25 cellular contexts compared by ENCODE assay signal in the genomic region with DNA sequence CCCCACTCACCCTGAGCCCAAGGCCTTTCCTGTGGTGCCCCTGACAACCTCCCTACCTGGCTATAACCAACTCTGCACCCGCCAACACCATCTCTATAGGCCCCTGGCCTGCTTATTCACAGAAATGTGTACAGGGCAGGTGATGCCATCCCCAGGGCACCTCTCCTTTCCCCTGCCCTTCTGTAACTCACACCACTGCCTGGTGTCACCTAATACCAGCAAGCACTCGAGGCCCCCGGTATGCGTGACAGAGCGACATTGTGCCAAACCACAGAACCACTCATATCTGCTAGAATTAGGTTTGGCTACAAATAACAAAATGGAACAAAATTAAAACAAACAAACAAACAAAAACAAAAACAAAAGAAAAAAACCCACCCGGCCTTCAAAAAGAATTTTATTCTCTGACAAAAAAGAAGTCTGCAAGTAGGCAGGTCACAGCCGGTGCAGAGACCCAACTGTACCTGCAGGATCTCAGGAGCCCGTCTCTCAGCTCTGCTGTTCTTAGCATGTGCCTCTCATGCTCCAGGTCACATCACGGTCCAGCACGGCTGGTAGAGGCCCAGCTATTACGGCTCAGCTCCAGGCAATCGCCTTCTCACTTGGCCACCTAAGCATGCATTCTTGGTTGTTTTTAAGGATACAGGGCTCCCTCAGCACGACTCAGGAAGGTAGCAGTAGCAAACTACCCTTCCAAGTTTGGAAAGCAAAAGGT.
DNase-seq lines count a peak whose midpoint lies in the region; ATAC-seq and TF ChIP-seq lines count a peak whose summit lies in the region.
"Had no signal": no experiment of that assay in that cellular context is flagged by ENCODE, and none has a peak within 500 bp of the region (broad histone marks: within the 10 kb centered on the region; RNA-seq: fewer than 3 reads in every experiment).

No MANE protein-coding gene starts in this region.

- H3K4me3 ChIP-seq in RWPE2 (ENCODE audit: severe bottlenecking): no peak overlapping the region
- H3K4me3 ChIP-seq: cardiac muscle cell, lung, prostate gland, upper lobe of left lung had no signal

- H3K4me1 Mint-ChIP-seq in nephron progenitor cell: peaks cover 42% of the 10 kb centered on the region

- peak overlapping the region; percentile 27 for H3K27ac Mint-ChIP-seq in nephron progenitor cell
- H3K27ac Mint-ChIP-seq: activated naive CD4-positive, alpha-beta T cell treated with anti-CD3 and anti-CD28 coated beads, Interleukin-2, amount 10 ng/mL, durations not matched to agents 7 days and 5 days; activated T-cell treated with anti-CD3 and anti-CD28 coated beads, Interleukin-2, amount 50 U/mL, for 72 hours; CD4-positive, alpha-beta T cell; T-helper 2 cell treated with Interferon-gamma antibody and Interleukin-4, amounts not matched to agents 5 μg/mL and 100 μg/mL, for 36 hours had no signal

- DNase-seq in DMS53 (lab: John Stamatoyannopoulos, UW) (peak; percentile 46), DMS53 treated with DMSO at 0.1 percent for 48 hours (lab: John Stamatoyannopoulos, UW; ENCODE audit: unreplicated experiment) (no peak), NCI-H187 treated with DMSO at 0.1 percent for 48 hours (lab: John Stamatoyannopoulos, UW) (peak; percentile 34), RWPE2 (ENCODE audit: low spot score) (peak; percentile 11), nephron progenitor cell (no peak), activated gamma-delta T cell treated with Interleukin-2 at 50 U/mL for 16 hours (no peak)
- no peak for DNase-seq in stimulated activated CD4-positive, alpha-beta T cell treated with anti-CD3 and anti-CD28 coated beads, Interleukin-15, amount 100 ng/mL, for 24 hours
- DNase-seq: activated CD4-positive, alpha-beta T cell treated with anti-CD3 and anti-CD28 coated beads for 48 hours; activated naive CD4-positive, alpha-beta T cell treated with anti-CD3 and anti-CD28 coated beads, Interleukin-2, amount 10 ng/mL, durations not matched to agents 7 days and 5 days; activated T-cell treated with anti-CD3 and anti-CD28 coated beads, Interleukin-2, amount 50 U/mL, for 72 hours; anterior cingulate cortex; CD4-positive, alpha-beta T cell; dermis blood vessel endothelial cell; GF-D8; GOT3; KG1; NCI-H526 treated with DMSO at 0.1 percent for 48 hours; upper lobe of left lung had no signal

- no peaks in the 10 kb centered on the region for H3K36me3 Mint-ChIP-seq in nephron progenitor cell (ENCODE audit: low read depth)
- H3K36me3 Mint-ChIP-seq: activated naive CD4-positive, alpha-beta T cell treated with anti-CD3 and anti-CD28 coated beads, Interleukin-2, amount 10 ng/mL, durations not matched to agents 7 days and 5 days had no signal

- no peaks in the 10 kb centered on the region for H3K9me3 ChIP-seq in RWPE2 (ENCODE audit: severe bottlenecking)
- H3K9me3 ChIP-seq: prostate gland, upper lobe of left lung had no signal

- no peaks in the 10 kb centered on the region for H3K27me3 ChIP-seq in RWPE2 (ENCODE audit: insufficient read depth, poor library complexity, severe bottlenecking)
- H3K27me3 ChIP-seq: cardiac muscle cell, upper lobe of left lung had no signal

- no peaks in the 10 kb centered on the region for H3K36me3 ChIP-seq in RWPE2 (ENCODE audit: low read depth)
- H3K36me3 ChIP-seq: cardiac muscle cell, prostate gland, upper lobe of left lung had no signal

- TF ChIP-seq CTCF in RWPE2 (IDR thresholded peaks at IDR 0.05; ENCODE audit: poor library complexity, severe bottlenecking) (no peak), nephron progenitor cell (IDR thresholded peaks at IDR 0.05) (no peak)

- H3K4me1 ChIP-seq in RWPE2 (ENCODE audit: insufficient read depth, poor library complexity, severe bottlenecking): no peaks in the 10 kb centered on the region
- H3K4me1 ChIP-seq: prostate gland, upper lobe of left lung had no signal

- no peak for ATAC-seq in RWPE2 (ENCODE audit: low read depth)
- no peak for ATAC-seq in GM21723 (IDR thresholded peaks at IDR 0.05; ENCODE audit: unreplicated experiment)
- ATAC-seq: activated T-cell treated with anti-CD3 and anti-CD28 coated beads, Interleukin-2, amount 50 U/mL, for 72 hours; SK-N-SH treated with all-trans-retinoic acid at 6 μM for 48 hours had no signal

- peaks cover 4% of the 10 kb centered on the region for H3K9me3 Mint-ChIP-seq in nephron progenitor cell
- H3K9me3 Mint-ChIP-seq: activated naive CD4-positive, alpha-beta T cell treated with anti-CD3 and anti-CD28 coated beads, Interleukin-2, amount 10 ng/mL, durations not matched to agents 7 days and 5 days; activated T-cell treated with anti-CD3 and anti-CD28 coated beads, Interleukin-2, amount 50 U/mL, for 72 hours; CD4-positive, alpha-beta T cell; T-helper 2 cell treated with Interferon-gamma antibody and Interleukin-4, amounts not matched to agents 5 μg/mL and 100 μg/mL, for 36 hours had no signal

- H3K27ac ChIP-seq in RWPE2 (ENCODE audit: poor library complexity, severe bottlenecking): no peak overlapping the region
- H3K27ac ChIP-seq: 22Rv1, cardiac muscle cell, prostate gland, upper lobe of left lung had no signal

- peaks cover 9% of the 10 kb centered on the region for H3K27me3 Mint-ChIP-seq in nephron progenitor cell (ENCODE audit: low read depth, poor library complexity)
- H3K27me3 Mint-ChIP-seq: CD4-positive, alpha-beta T cell had no signal

- H3K4me3 Mint-ChIP-seq in nephron progenitor cell: no peak overlapping the region
- H3K4me3 Mint-ChIP-seq: activated naive CD4-positive, alpha-beta T cell treated with anti-CD3 and anti-CD28 coated beads, Interleukin-2, amount 10 ng/mL, durations not matched to agents 7 days and 5 days; activated T-cell treated with anti-CD3 and anti-CD28 coated beads, Interleukin-2, amount 50 U/mL, for 72 hours; CD4-positive, alpha-beta T cell; T-helper 2 cell treated with Interferon-gamma antibody and Interleukin-4, amounts not matched to agents 5 μg/mL and 100 μg/mL, for 36 hours had no signal

Comparison
In these comparisons a context has a peak if more than half of its experiments do, and no peak if none do; other contexts are left out.
1. DNase-seq: peak in DMS53 (single experiment), NCI-H187 treated with DMSO at 0.1 percent for 48 hours (single experiment) and RWPE2 (single experiment); none in DMS53 treated with DMSO at 0.1 percent for 48 hours (single experiment), nephron progenitor cell (single experiment), activated gamma-delta T cell treated with Interleukin-2 at 50 U/mL for 16 hours (single experiment) and stimulated activated CD4-positive, alpha-beta T cell treated with anti-CD3 and anti-CD28 coated beads, Interleukin-15, amount 100 ng/mL, for 24 hours (single experiment).